In the genomic region with DNA sequence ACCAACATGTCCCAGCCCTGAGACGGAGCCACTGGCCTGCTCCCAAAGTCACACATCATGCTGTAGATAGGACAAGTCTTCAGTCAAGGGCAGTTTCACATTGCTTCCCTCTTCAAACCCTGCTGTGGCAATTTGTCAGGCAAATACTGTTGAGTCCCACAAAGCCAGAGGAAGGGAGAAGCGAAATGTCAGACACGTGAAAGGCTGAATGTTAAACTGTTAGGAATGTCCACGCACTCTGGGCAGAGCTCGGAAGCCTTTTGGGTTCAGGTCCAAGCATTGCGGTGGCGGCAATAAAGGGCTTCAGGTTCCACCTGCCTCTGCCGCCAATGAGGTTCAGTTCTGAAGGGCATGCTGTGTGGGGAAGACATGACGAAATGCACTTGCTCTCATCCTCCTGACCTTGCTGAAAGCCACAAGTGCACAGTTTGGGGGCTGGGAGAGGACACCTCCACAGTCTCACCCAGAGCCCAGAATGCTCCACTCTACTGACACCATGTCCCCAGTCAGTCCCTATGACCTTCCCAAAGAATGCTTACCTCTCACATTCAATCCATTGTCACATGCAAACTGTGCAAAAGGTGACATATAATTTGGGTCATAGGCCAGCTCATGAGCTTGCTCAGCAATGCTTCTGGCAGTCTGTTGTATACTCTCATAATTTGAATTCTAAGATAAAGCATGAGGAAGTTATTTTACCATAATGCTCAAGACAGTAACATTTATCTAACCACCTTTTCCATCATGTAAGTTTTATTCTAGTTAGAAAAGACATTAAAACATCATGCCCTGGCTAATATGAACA, we compare ENCODE assay signal across 1 cellular context.
TF ChIP-seq lines count a peak whose summit lies in the region.

No MANE protein-coding gene starts in this region.

TF ChIP-seq in SK-N-SH treated with all-trans-retinoic acid at 6 μM for 48 hours, 23 proteins besides CTCF, POLR2A, EP300 and RAD21 (continued from another document):
- TF ChIP-seq, protein P1, sequence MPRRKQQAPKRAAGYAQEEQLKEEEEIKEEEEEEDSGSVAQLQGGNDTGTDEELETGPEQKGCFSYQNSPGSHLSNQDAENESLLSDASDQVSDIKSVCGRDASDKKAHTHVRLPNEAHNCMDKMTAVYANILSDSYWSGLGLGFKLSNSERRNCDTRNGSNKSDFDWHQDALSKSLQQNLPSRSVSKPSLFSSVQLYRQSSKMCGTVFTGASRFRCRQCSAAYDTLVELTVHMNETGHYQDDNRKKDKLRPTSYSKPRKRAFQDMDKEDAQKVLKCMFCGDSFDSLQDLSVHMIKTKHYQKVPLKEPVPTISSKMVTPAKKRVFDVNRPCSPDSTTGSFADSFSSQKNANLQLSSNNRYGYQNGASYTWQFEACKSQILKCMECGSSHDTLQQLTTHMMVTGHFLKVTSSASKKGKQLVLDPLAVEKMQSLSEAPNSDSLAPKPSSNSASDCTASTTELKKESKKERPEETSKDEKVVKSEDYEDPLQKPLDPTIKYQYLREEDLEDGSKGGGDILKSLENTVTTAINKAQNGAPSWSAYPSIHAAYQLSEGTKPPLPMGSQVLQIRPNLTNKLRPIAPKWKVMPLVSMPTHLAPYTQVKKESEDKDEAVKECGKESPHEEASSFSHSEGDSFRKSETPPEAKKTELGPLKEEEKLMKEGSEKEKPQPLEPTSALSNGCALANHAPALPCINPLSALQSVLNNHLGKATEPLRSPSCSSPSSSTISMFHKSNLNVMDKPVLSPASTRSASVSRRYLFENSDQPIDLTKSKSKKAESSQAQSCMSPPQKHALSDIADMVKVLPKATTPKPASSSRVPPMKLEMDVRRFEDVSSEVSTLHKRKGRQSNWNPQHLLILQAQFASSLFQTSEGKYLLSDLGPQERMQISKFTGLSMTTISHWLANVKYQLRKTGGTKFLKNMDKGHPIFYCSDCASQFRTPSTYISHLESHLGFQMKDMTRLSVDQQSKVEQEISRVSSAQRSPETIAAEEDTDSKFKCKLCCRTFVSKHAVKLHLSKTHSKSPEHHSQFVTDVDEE (CRISPR knock-in tag; IDR thresholded peaks at IDR 0.05), result no peak
- no peak for TF ChIP-seq ZFP3 (CRISPR knock-in tag; IDR thresholded peaks at IDR 0.05)
- no peak for TF ChIP-seq ISL1 (CRISPR knock-in tag; IDR thresholded peaks at IDR 0.05)
- TF ChIP-seq ZNF8 (CRISPR knock-in tag; IDR thresholded peaks at IDR 0.05), result no peak
- TF ChIP-seq ESRRG (CRISPR knock-in tag; IDR thresholded peaks at IDR 0.05), result no peak
- TF ChIP-seq TOX (CRISPR knock-in tag; IDR thresholded peaks at IDR 0.05; ENCODE audit: borderline replicate concordance), result no peak
- no peak for TF ChIP-seq ZNF70 (CRISPR knock-in tag; IDR thresholded peaks at IDR 0.05)
- no peak for TF ChIP-seq ZNF565 (CRISPR knock-in tag; conservative IDR thresholded peaks at IDR 0.05; ENCODE audit: low read depth)
- TF ChIP-seq RARB (CRISPR knock-in tag; IDR thresholded peaks at IDR 0.05), result no peak
- no peak for TF ChIP-seq CREB5 (CRISPR knock-in tag; IDR thresholded peaks at IDR 0.05; ENCODE audit: low read depth)
- no peak for TF ChIP-seq TCF4 (CRISPR knock-in tag; IDR thresholded peaks at IDR 0.05; ENCODE audit: borderline replicate concordance)
- TF ChIP-seq ZFP30 (CRISPR knock-in tag; IDR thresholded peaks at IDR 0.05), result no peak
- no peak for TF ChIP-seq ARNTL (CRISPR knock-in tag; IDR thresholded peaks at IDR 0.05; ENCODE audit: borderline replicate concordance, low read depth)
- TF ChIP-seq BACH2 (CRISPR knock-in tag; IDR thresholded peaks at IDR 0.05; ENCODE audit: borderline replicate concordance), result no peak
- no peak for TF ChIP-seq POU6F1 (CRISPR knock-in tag; IDR thresholded peaks at IDR 0.05; ENCODE audit: borderline replicate concordance, low read depth)
- no peak for TF ChIP-seq CSDC2 (CRISPR knock-in tag; IDR thresholded peaks at IDR 0.05)
TF ChIP-seq in SK-N-SH treated with all-trans-retinoic acid at 6 μM for 48 hours: peak in this region for 0.
